1 cellular context compared by ENCODE assay signal in genomic region chr19:20066861-20067260, GRCh38.
TF ChIP-seq lines count a peak whose summit lies in the region.

No MANE protein-coding gene starts in this region.

TF ChIP-seq in H1, 55 proteins besides CTCF, POLR2A, EP300 and RAD21:
- TF ChIP-seq CBX8 (IDR thresholded peaks at IDR 0.05; ENCODE audit: borderline replicate concordance, low read depth, low read length) (no peak), KDM5A (IDR thresholded peaks at IDR 0.05; ENCODE audit: low read length) (no peak), KDM1A (IDR thresholded peaks at IDR 0.05; ENCODE audit: borderline replicate concordance, low read length) (no peak), SUZ12 (IDR thresholded peaks at IDR 0.05; ENCODE audit: low read length) (no peak), GABPA (IDR thresholded peaks at IDR 0.05; ENCODE audit: borderline replicate concordance, insufficient read depth, low read length) (no peak), NRF1 (IDR thresholded peaks at IDR 0.05; ENCODE audit: low read depth, low read length) (no peak), TEAD4 (IDR thresholded peaks at IDR 0.05; ENCODE audit: low read depth, low read length) (no peak), EZH2 (IDR thresholded peaks at IDR 0.05; ENCODE audit: low read depth, low read length, severe bottlenecking) (no peak), MAX (IDR thresholded peaks at IDR 0.05) (no peak), TAF7 (optimal IDR thresholded peaks at IDR 0.05; ENCODE audit: borderline replicate concordance, low read depth, low read length) (no peak)
